In the genomic region with DNA sequence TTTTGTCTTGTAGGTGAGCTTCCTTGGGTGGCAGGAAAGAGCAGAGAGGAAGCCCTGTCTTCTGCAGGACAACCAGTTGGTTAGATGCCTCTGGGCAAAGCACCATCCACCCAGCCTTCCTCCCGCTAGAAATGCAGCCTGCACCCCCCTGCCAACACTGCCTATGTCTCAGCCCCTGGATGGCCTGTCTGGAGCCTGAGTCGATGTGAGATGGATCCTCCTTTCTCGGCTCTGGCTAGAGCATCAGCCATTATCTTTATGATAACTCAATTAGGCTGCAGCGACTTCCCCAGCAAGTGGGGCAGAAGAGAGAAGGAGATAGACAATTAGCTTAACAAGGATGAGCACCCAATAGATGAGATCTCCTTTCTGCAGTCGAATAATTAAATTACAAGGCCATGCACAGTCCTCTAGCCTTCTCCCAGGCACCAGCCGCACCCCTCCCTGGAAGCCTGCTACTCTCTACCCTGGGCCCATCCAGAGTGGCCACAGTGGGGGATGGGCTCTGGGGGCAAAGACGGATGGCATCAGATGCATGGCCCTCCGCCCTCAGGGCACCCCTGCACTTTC, we compare ENCODE assay signal across 19 cellular contexts.
DNase-seq lines count a peak whose midpoint lies in the region; ATAC-seq and TF ChIP-seq lines count a peak whose summit lies in the region.
"Had no signal": no experiment of that assay in that cellular context is flagged by ENCODE, and none has a peak within 500 bp of the region (broad histone marks: within the 10 kb centered on the region; RNA-seq: fewer than 3 reads in every experiment).

No MANE protein-coding gene starts in this region.

- H3K9me3 ChIP-seq in SK-N-SH, result no peaks in the 10 kb centered on the region
- H3K9me3 ChIP-seq: A549, HAP-1 had no signal

- no peak overlapping the region for H2BK15ac ChIP-seq in mesendoderm (replicated peaks; ENCODE audit: low read depth)

- H2BK120ac ChIP-seq in mesendoderm (ENCODE audit: low read depth, low read length), result no peak overlapping the region

- H3K4me3 ChIP-seq in SK-N-SH (ENCODE audit: low read depth in 2 of 2, low read length in 1 of 2) (no peak overlapping the region), mesendoderm (ENCODE audit: low read length) (no peak overlapping the region)
- H3K4me3 ChIP-seq: A549, GM12878, GM23338, HAP-1 had no signal

- WGBS in SK-N-SH (ENCODE audit: low lambda C conversion rate), result 12% methylated on average over 7 of the region's 8 CpGs
- WGBS in mesendoderm (ENCODE audit: extremely low coverage, insufficient coverage, low lambda C conversion rate), result no CpG with 5 or more reads among the region's 8 CpGs

- H3K18ac ChIP-seq in mesendoderm (ENCODE audit: low read length), result no peak overlapping the region

- peak overlapping the region in 1 of 2 experiments; percentile 68; a peak in 2 of 4 replicates for H3K27ac ChIP-seq in SK-N-SH (ENCODE audit: low read depth in 2 of 2, low read length in 1 of 2)
- no peak overlapping the region for H3K27ac ChIP-seq in mesendoderm (ENCODE audit: low read depth, low read length)
- H3K27ac ChIP-seq: A549 had no signal

- peaks cover 6% of the 10 kb centered on the region; the same call in 1 of the 2 replicates for H3K27me3 ChIP-seq in SK-N-SH (ENCODE audit: insufficient read depth)
- no peaks in the 10 kb centered on the region for H3K27me3 ChIP-seq in mesendoderm (ENCODE audit: insufficient read depth, low read length, poor library complexity)

- no peak for TF ChIP-seq CTCF in SK-N-SH (IDR thresholded peaks at IDR 0.05)

- no peaks in the 10 kb centered on the region for H3K9me2 ChIP-seq in SK-N-SH

- H3K4ac ChIP-seq in mesendoderm (ENCODE audit: low read depth, low read length), result no peak overlapping the region

- H2BK5ac ChIP-seq in mesendoderm (ENCODE audit: low read length), result no peak overlapping the region

- H3K79me1 ChIP-seq in mesendoderm (ENCODE audit: low read length), result no peaks in the 10 kb centered on the region

- no peak overlapping the region for H4K5ac ChIP-seq in mesendoderm (ENCODE audit: low read length)

- H3K79me2 ChIP-seq in SK-N-SH (ENCODE audit: insufficient read depth) (no peaks in the 10 kb centered on the region), mesendoderm (ENCODE audit: control insufficient read depth, insufficient read depth, low read length) (no peaks in the 10 kb centered on the region)

- H2AFZ ChIP-seq in SK-N-SH (ENCODE audit: low read depth), result no peak overlapping the region
- H2AFZ ChIP-seq: GM23338 had no signal

- CTCF ChIA-PET in SK-N-SH (lab: Yijun Ruan, JAX) (interaction anchor here (1.6 to 10.5 kb wide), 6 partner anchors 10 to 310 kb away, joined by 5 to 108 read pairs (median 6); no protein-coding TSS in a partner anchor), HEK293T (lab: Yijun Ruan, JAX) (no interaction called here)

- no peak overlapping the region for H4K8ac ChIP-seq in mesendoderm (ENCODE audit: low read depth, low read length)

- H3K4me2 ChIP-seq in SK-N-SH (no peak overlapping the region), mesendoderm (ENCODE audit: low read length) (no peak overlapping the region)
- H3K4me2 ChIP-seq: A549, GM23338 had no signal

- H3K4me1 ChIP-seq in SK-N-SH (ENCODE audit: control insufficient read depth in 1 of 2, insufficient read depth in 2 of 2, low read depth in 1 of 2, low read length in 1 of 2) (peaks cover 0 to 73% of the 10 kb centered on the region in 2 experiments; a peak in 1 of 4 replicates), mesendoderm (ENCODE audit: control insufficient read depth, low read depth, low read length) (peaks cover 10% of the 10 kb centered on the region)
- H3K4me1 ChIP-seq: A549, HAP-1 had no signal

- no peak overlapping the region for H3K23ac ChIP-seq in mesendoderm (ENCODE audit: low read length)

- H3F3A ChIP-seq in SK-N-SH (replicated peaks; ENCODE audit: insufficient read depth), result no peaks in the 10 kb centered on the region

- H3K36me3 ChIP-seq in SK-N-SH (replicated peaks in 1 of 2; ENCODE audit: control insufficient read depth in 1 of 2, insufficient read depth in 2 of 2, low read length in 1 of 2), result no peaks in the 10 kb centered on the region
- no peaks in the 10 kb centered on the region for H3K36me3 ChIP-seq in mesendoderm (ENCODE audit: control insufficient read depth, insufficient read depth, low read length)
- H3K36me3 ChIP-seq: HAP-1 had no signal

- peak; percentile 19 for TF ChIP-seq RAD21 in SK-N-SH (IDR thresholded peaks at IDR 0.05; ENCODE audit: low read length)

- H2AK5ac ChIP-seq in mesendoderm (ENCODE audit: low read length), result no peak overlapping the region

- H4K20me1 ChIP-seq in SK-N-SH (ENCODE audit: insufficient read depth), result no peaks in the 10 kb centered on the region

- no peak for ATAC-seq in HG03196 (IDR thresholded peaks at IDR 0.05; ENCODE audit: unreplicated experiment)
- ATAC-seq: A549, GM23338 had no signal

- POLR2A ChIA-PET in SK-N-SH (lab: Yijun Ruan, JAX) (interaction anchor here (0.6 to 2.7 kb wide), 4 partner anchors 17 to 63 kb away, joined by 3 to 16 read pairs (median 6); no protein-coding TSS in a partner anchor), HEK293T (lab: Yijun Ruan, JAX) (no interaction called here)

- peak overlapping the region; percentile 15 for H3K56ac ChIP-seq in mesendoderm (ENCODE audit: low read length)

- DNase-seq in NCI-H82 (lab: John Stamatoyannopoulos, UW) (peak; percentile 76), SK-N-SH (peak; percentile 83), mesendoderm (no peak), HEK293T (ENCODE audit: extremely low spot score) (no peak), mesenteric fat pad (ENCODE audit: low spot score) (no peak)
- DNase-seq: 8988T; ACHN; AML-193; C1 segment of cervical spinal cord; Calu3; CD4-positive, alpha-beta memory T cell; COR-L47; DMS53; DMS79 treated with DMSO at 0.1 percent for 48 hours had no signal

- TF ChIP-seq EP300 in SK-N-SH (IDR thresholded peaks at IDR 0.05; ENCODE audit: borderline replicate concordance in 1 of 2, low read depth in 1 of 2, low read length in 1 of 2), result peak in 1 of 2 experiments; percentile 96; a peak in 2 of 4 replicates

- no peak overlapping the region for H3K9ac ChIP-seq in SK-N-SH
- H3K9ac ChIP-seq in mesendoderm (ENCODE audit: low read length), result no peak overlapping the region

TF ChIP-seq in SK-N-SH, 30 proteins besides CTCF, POLR2A, EP300 and RAD21:
- no peak for TF ChIP-seq GABPA (IDR thresholded peaks at IDR 0.05; ENCODE audit: low read depth)
- peak; percentile 81 for TF ChIP-seq CHD2 (IDR thresholded peaks at IDR 0.05; ENCODE audit: low read length, partially characterized antibody)
- no peak for TF ChIP-seq SMC3 (IDR thresholded peaks at IDR 0.05; ENCODE audit: low read depth, low read length)
- TF ChIP-seq GATA2 (CRISPR knock-in tag; IDR thresholded peaks at IDR 0.05), result peak; percentile 95
- TF ChIP-seq TEAD4 (IDR thresholded peaks at IDR 0.05; ENCODE audit: borderline replicate concordance, insufficient read depth), result peak; percentile 22; the same call in 1 of the 2 replicates
- TF ChIP-seq MXI1 (IDR thresholded peaks at IDR 0.05; ENCODE audit: low read depth, low read length), result no peak
- TF ChIP-seq RCOR1 (IDR thresholded peaks at IDR 0.05; ENCODE audit: low read length), result peak; percentile 91
- peak; percentile 48 for TF ChIP-seq TCF12 (IDR thresholded peaks at IDR 0.05)
- TF ChIP-seq FOXJ3 (CRISPR knock-in tag; IDR thresholded peaks at IDR 0.05), result peak; percentile 94
- no peak for TF ChIP-seq NFIC (IDR thresholded peaks at IDR 0.05; ENCODE audit: borderline replicate concordance)
- peak; percentile 17; the same call in 1 of the 2 replicates for TF ChIP-seq RFX5 (IDR thresholded peaks at IDR 0.05; ENCODE audit: low read length)

TF ChIP-seq in HEK293T, 16 proteins besides CTCF, POLR2A, EP300 and RAD21:
- TF ChIP-seq ZNF384 (IDR thresholded peaks at IDR 0.05), result no peak
- TF ChIP-seq CTBP1 (IDR thresholded peaks at IDR 0.05; ENCODE audit: borderline replicate concordance), result no peak
- TF ChIP-seq NFRKB (IDR thresholded peaks at IDR 0.05), result no peak
- no peak for TF ChIP-seq ELF4 (IDR thresholded peaks at IDR 0.05)
- TF ChIP-seq ARNT (IDR thresholded peaks at IDR 0.05), result no peak
- TF ChIP-seq L3MBTL2 (conservative IDR thresholded peaks at IDR 0.05), result no peak
- TF ChIP-seq TARDBP (IDR thresholded peaks at IDR 0.05), result no peak
- TF ChIP-seq, protein P1, sequence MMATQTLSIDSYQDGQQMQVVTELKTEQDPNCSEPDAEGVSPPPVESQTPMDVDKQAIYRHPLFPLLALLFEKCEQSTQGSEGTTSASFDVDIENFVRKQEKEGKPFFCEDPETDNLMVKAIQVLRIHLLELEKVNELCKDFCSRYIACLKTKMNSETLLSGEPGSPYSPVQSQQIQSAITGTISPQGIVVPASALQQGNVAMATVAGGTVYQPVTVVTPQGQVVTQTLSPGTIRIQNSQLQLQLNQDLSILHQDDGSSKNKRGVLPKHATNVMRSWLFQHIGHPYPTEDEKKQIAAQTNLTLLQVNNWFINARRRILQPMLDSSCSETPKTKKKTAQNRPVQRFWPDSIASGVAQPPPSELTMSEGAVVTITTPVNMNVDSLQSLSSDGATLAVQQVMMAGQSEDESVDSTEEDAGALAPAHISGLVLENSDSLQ (IDR thresholded peaks at IDR 0.05), result no peak
TF ChIP-seq in HEK293T: peak in this region for 0.

Comparison
In these comparisons a context has a peak if more than half of its experiments do, and no peak if none do; other contexts are left out.
1. DNase-seq: peak in NCI-H82 (single experiment) and SK-N-SH (single experiment); none in mesendoderm (single experiment), HEK293T (single experiment) and mesenteric fat pad (single experiment).